ENCODE assay signal across 18 cellular contexts in the genomic region with DNA sequence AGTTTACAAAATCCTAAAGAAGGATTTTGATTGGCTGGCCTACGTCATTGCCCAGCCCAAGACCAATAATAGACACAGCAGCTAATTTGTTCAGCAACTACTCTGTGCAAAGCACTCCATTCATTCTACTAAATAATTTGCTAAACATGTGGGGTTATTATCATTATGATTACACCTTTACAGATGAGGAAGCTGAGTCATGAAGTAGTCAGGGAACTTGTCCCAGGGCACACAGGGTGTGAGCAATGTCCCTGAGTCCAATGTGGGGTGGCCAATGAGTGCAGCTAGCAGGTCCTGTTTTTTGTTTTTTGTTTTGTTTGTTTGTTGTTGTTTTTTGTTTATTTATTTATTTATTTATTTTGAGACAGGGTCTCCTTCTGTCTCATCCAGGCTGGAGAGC.
"Had no signal": no experiment of that assay in that cellular context is flagged by ENCODE, and none has a peak within 500 bp of the region (broad histone marks: within the 10 kb centered on the region; RNA-seq: fewer than 3 reads in every experiment).

No MANE protein-coding gene starts in this region.

- H3K36me3 ChIP-seq: neutrophil, thyroid gland had no signal

- H3K27ac ChIP-seq: coronary artery, neutrophil had no signal

- H3K27ac Mint-ChIP-seq: activated naive CD8-positive, alpha-beta T cell; activated T-cell treated with anti-CD3 and anti-CD28 coated beads, Interleukin-2, amount 50 U/mL, for 72 hours; naive thymus-derived CD8-positive, alpha-beta T cell; stimulated activated naive B cell treated with anti-CD40 and anti-IgM and Interleukin-4, amounts not matched to agents 10 μg/mL and 1 μg/mL and 100 μg/mL, for 72 hours; T-cell had no signal

- H3K27me3 ChIP-seq: thyroid gland had no signal

- ATAC-seq: activated T-cell treated with anti-CD3 and anti-CD28 coated beads, Interleukin-2, amount 50 U/mL, for 72 hours; left lobe of liver; mucosa of descending colon; naive thymus-derived CD8-positive, alpha-beta T cell; stimulated activated naive B cell treated with anti-CD40 and anti-IgM and Interleukin-4, amounts not matched to agents 10 μg/mL and 1 μg/mL and 100 μg/mL, for 72 hours; T-cell had no signal

- DNase-seq: activated CD4-positive, alpha-beta T cell treated with anti-CD3 and anti-CD28 coated beads for 4 hours; activated CD8-positive, alpha-beta memory T cell treated with anti-CD3 and anti-CD28 coated beads, Interleukin-2, amount 50 U/mL, for 48 hours; activated gamma-delta T cell treated with Interleukin-2 at 50 U/mL for 16 hours; activated T-cell treated with anti-CD3 and anti-CD28 coated beads, Interleukin-2, amount 50 U/mL, for 72 hours; amniotic stem cell; central memory CD4-positive, alpha-beta T cell; effector CD8-positive, alpha-beta T cell; mucosa of descending colon; stimulated activated CD4-positive, alpha-beta T cell treated with anti-CD3 and anti-CD28 coated beads, Interleukin-12 subunit alpha, Interleukin-12 subunit beta, amount 100 ng/mL, for 4 hours; stimulated activated naive B cell treated with anti-CD40 and anti-IgM and Interleukin-4, amounts not matched to agents 10 μg/mL and 1 μg/mL and 100 μg/mL, for 72 hours; T-cell; T1000; thyroid gland had no signal

- H3K9me3 ChIP-seq: mucosa of descending colon, neutrophil, thyroid gland had no signal

- H3K36me3 Mint-ChIP-seq: naive thymus-derived CD8-positive, alpha-beta T cell; stimulated activated naive B cell treated with anti-CD40 and anti-IgM and Interleukin-4, amounts not matched to agents 10 μg/mL and 1 μg/mL and 100 μg/mL, for 72 hours; T-cell had no signal

- H3K4me3 ChIP-seq: coronary artery, mucosa of descending colon, thyroid gland had no signal

- H3K4me3 Mint-ChIP-seq: activated naive CD8-positive, alpha-beta T cell; activated T-cell treated with anti-CD3 and anti-CD28 coated beads, Interleukin-2, amount 50 U/mL, for 72 hours; naive thymus-derived CD8-positive, alpha-beta T cell; stimulated activated naive B cell treated with anti-CD40 and anti-IgM and Interleukin-4, amounts not matched to agents 10 μg/mL and 1 μg/mL and 100 μg/mL, for 72 hours; T-cell had no signal

- H3K9me3 Mint-ChIP-seq: naive thymus-derived CD8-positive, alpha-beta T cell; T-cell had no signal

- H3K4me1 Mint-ChIP-seq: naive thymus-derived CD8-positive, alpha-beta T cell; T-cell had no signal
